17 cellular contexts compared by ENCODE assay signal in genomic region chr5:37772255-37772654, GRCh38.
"Had no signal": no experiment of that assay in that cellular context is flagged by ENCODE, and none has a peak within 500 bp of the region (broad histone marks: within the 10 kb centered on the region; RNA-seq: fewer than 3 reads in every experiment).

No MANE protein-coding gene starts in this region.

- H3K4me3 ChIP-seq: breast epithelium, left ventricle myocardium inferior, right lobe of liver, upper lobe of right lung had no signal

- H3K27me3 Mint-ChIP-seq: activated CD4-positive, alpha-beta T cell treated with anti-CD3 and anti-CD28 coated beads, Interleukin-2, amount 10 ng/mL, durations not matched to agents 7 days and 5 days; activated naive CD8-positive, alpha-beta T cell treated with anti-CD3 and anti-CD28 coated beads, Interleukin-2, amount 10 ng/mL, durations not matched to agents 7 days and 5 days; stimulated activated naive CD8-positive, alpha-beta T cell treated with anti-CD3 and anti-CD28 coated beads, Interleukin-15, amount 100 ng/mL, for 72 hours had no signal

- H3K4me1 ChIP-seq: breast epithelium, left ventricle myocardium inferior, upper lobe of right lung had no signal

- H3K36me3 ChIP-seq: breast epithelium, left ventricle myocardium inferior, right lobe of liver, upper lobe of right lung had no signal

- H3K27ac Mint-ChIP-seq: activated CD4-positive, alpha-beta T cell treated with anti-CD3 and anti-CD28 coated beads, Interleukin-2, amount 10 ng/mL, durations not matched to agents 7 days and 5 days; activated naive CD8-positive, alpha-beta T cell treated with anti-CD3 and anti-CD28 coated beads, Interleukin-2, amount 10 ng/mL, durations not matched to agents 7 days and 5 days; memory B cell; nephron; stimulated activated naive CD8-positive, alpha-beta T cell treated with anti-CD3 and anti-CD28 coated beads, Interleukin-15, amount 100 ng/mL, for 72 hours; T-helper 2 cell treated with Interferon-gamma antibody and Interleukin-4, amounts not matched to agents 5 μg/mL and 100 μg/mL, for 36 hours had no signal

- DNase-seq: activated CD4-positive, alpha-beta T cell treated with anti-CD3 and anti-CD28 coated beads, Interleukin-2, amount 10 ng/mL, durations not matched to agents 7 days and 5 days; activated CD4-positive, CD25-positive, alpha-beta regulatory T cell; activated CD8-positive, alpha-beta memory T cell treated with anti-CD3 and anti-CD28 coated beads for 24 hours; activated naive CD8-positive, alpha-beta T cell treated with anti-CD3 and anti-CD28 coated beads, Interleukin-2, amount 10 ng/mL, durations not matched to agents 7 days and 5 days; anterior cingulate cortex; cerebellar nuclear complex; dermis blood vessel endothelial cell; hypothalamus; left ventricle myocardium inferior; right lobe of liver; stimulated activated CD4-positive, alpha-beta T cell treated with anti-CD3 and anti-CD28 coated beads, Interleukin-1b, Interleukin-23, amount 100 ng/mL, for 48 hours; stimulated activated naive CD8-positive, alpha-beta T cell treated with anti-CD3 and anti-CD28 coated beads, Interleukin-15, amount 100 ng/mL, for 72 hours; upper lobe of right lung had no signal

- H3K9me3 ChIP-seq: right lobe of liver had no signal

- H3K27me3 ChIP-seq: breast epithelium, right lobe of liver, upper lobe of right lung had no signal

- H3K4me3 Mint-ChIP-seq: activated CD4-positive, alpha-beta T cell treated with anti-CD3 and anti-CD28 coated beads, Interleukin-2, amount 10 ng/mL, durations not matched to agents 7 days and 5 days; activated naive CD8-positive, alpha-beta T cell treated with anti-CD3 and anti-CD28 coated beads, Interleukin-2, amount 10 ng/mL, durations not matched to agents 7 days and 5 days; memory B cell; nephron; stimulated activated naive CD8-positive, alpha-beta T cell treated with anti-CD3 and anti-CD28 coated beads, Interleukin-15, amount 100 ng/mL, for 72 hours; T-helper 2 cell treated with Interferon-gamma antibody and Interleukin-4, amounts not matched to agents 5 μg/mL and 100 μg/mL, for 36 hours had no signal

- H3K4me1 Mint-ChIP-seq: activated CD4-positive, alpha-beta T cell treated with anti-CD3 and anti-CD28 coated beads, Interleukin-2, amount 10 ng/mL, durations not matched to agents 7 days and 5 days; activated naive CD8-positive, alpha-beta T cell treated with anti-CD3 and anti-CD28 coated beads, Interleukin-2, amount 10 ng/mL, durations not matched to agents 7 days and 5 days; memory B cell; stimulated activated naive CD8-positive, alpha-beta T cell treated with anti-CD3 and anti-CD28 coated beads, Interleukin-15, amount 100 ng/mL, for 72 hours had no signal

- H3K36me3 Mint-ChIP-seq: memory B cell had no signal

- H3K27ac ChIP-seq: breast epithelium, left ventricle myocardium inferior, upper lobe of right lung had no signal
